Comparison of ENCODE assay signal across 1 cellular context in the genomic region with DNA sequence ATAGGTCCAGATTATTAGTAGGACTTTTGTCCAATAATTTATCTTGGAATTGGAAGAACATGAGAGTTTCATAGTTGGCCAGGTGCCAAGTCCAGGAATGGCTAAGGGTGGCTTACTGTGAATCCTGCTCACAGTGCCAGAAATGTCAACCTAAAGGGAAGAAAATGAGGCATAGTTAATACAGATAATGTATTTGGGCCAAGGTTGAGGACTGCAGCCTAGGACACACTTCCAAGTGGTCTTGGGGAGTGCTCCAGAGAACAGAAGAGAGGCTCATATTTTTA.
TF ChIP-seq lines count a peak whose summit lies in the region.

No MANE protein-coding gene starts in this region.

TF ChIP-seq in SK-N-SH, 30 proteins besides CTCF, POLR2A, EP300 and RAD21 (continued from another document):
- TF ChIP-seq, protein P1, sequence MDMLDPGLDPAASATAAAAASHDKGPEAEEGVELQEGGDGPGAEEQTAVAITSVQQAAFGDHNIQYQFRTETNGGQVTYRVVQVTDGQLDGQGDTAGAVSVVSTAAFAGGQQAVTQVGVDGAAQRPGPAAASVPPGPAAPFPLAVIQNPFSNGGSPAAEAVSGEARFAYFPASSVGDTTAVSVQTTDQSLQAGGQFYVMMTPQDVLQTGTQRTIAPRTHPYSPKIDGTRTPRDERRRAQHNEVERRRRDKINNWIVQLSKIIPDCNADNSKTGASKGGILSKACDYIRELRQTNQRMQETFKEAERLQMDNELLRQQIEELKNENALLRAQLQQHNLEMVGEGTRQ (IDR thresholded peaks at IDR 0.05; ENCODE audit: borderline replicate concordance, low read depth, low read length): no peak
